ENCODE assay signal across 19 cellular contexts in the genomic region with DNA sequence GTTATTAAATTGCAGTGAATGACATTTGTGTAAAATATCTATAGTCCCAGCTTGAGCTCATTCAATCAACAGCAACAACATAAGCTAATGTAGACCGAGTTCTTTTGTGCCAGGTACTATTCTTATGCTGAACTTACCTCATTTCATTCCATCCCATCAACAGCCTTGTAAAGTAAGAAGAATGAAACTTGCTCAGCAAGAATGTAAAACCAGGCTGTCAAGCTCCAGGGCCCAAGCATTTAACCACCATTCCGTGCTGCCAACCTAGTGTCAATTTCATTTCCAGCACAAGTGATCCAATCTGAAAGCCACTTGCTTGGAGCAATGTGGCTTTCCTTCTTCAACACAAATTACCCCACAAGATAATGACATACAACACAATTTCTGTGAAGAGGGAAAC. TPM values are rescaled to one million over a fixed set of nuclear protein-coding genes. Genes with fewer than 3 reads are reported as not detected.
DNase-seq lines count a peak whose midpoint lies in the region; ATAC-seq, FAIRE-seq and TF ChIP-seq lines count a peak whose summit lies in the region.
"Had no signal": no experiment of that assay in that cellular context is flagged by ENCODE, and none has a peak within 500 bp of the region (broad histone marks: within the 10 kb centered on the region; RNA-seq: fewer than 3 reads in every experiment).

No MANE protein-coding gene starts in this region.

- no peaks in the 10 kb centered on the region for H4K20me1 ChIP-seq in GM23338 (replicated peaks; ENCODE audit: insufficient read depth)

- H3K79me2 ChIP-seq in GM23338 (replicated peaks; ENCODE audit: insufficient read depth), result no peaks in the 10 kb centered on the region

- H3K4me1 Mint-ChIP-seq in GM23338, result peaks cover 38% of the 10 kb centered on the region

- H3K27me3 Mint-ChIP-seq in GM23338 (ENCODE audit: insufficient read depth, low read depth, poor library complexity), result no peaks in the 10 kb centered on the region

- intact Hi-C loops in mucosa of descending colon (cut with DNase I, micrococcal nuclease), result no loop called here

- H3K4me1 ChIP-seq in GM23338 (ENCODE audit: insufficient read depth), result peaks cover 23% of the 10 kb centered on the region
- H3K4me1 ChIP-seq in mucosa of descending colon (ENCODE audit: low read depth), result no peaks in the 10 kb centered on the region
- H3K4me1 ChIP-seq: SJCRH30 had no signal

- no peaks in the 10 kb centered on the region for H3F3A ChIP-seq in GM23338 (replicated peaks; ENCODE audit: low read depth)

- FAIRE-seq in urothelium cell line (lab: Jason Lieb, UNC), result no peak

- TF ChIP-seq CTCF in GM23338 (conservative IDR thresholded peaks at IDR 0.05; ENCODE audit: low read depth in 2 of 2), result no peak
- TF ChIP-seq CTCF in LNCaP clone FGC (IDR thresholded peaks at IDR 0.05; ENCODE audit: control insufficient read depth, extremely low read depth, insufficient read depth), result no peak
- no peak for TF ChIP-seq CTCF in mucosa of descending colon (IDR thresholded peaks at IDR 0.05)

- no peak overlapping the region for H3K27ac ChIP-seq in GM23338 (ENCODE audit: low read depth)
- H3K27ac ChIP-seq: C4-2B, PC-9, SJCRH30 had no signal

- no peaks in the 10 kb centered on the region for H3K9me3 Mint-ChIP-seq in GM23338

- H3K36me3 Mint-ChIP-seq in GM23338 (ENCODE audit: low read depth), result no peaks in the 10 kb centered on the region

- no peak overlapping the region for H2AFZ ChIP-seq in GM23338
- H2AFZ ChIP-seq: PC-9 had no signal

- H3K9me3 ChIP-seq in mucosa of descending colon, result no peaks in the 10 kb centered on the region
- H3K9me3 ChIP-seq: SJCRH30 had no signal

- H3K4me3 ChIP-seq in GM23338, result no peak overlapping the region
- no peak overlapping the region for H3K4me3 ChIP-seq in LNCaP clone FGC (ENCODE audit: low read depth, low read length)
- H3K4me3 ChIP-seq in mucosa of descending colon, result no peak overlapping the region
- H3K4me3 ChIP-seq: PC-9, SJCRH30 had no signal

- H3K27ac Mint-ChIP-seq in GM23338, result 0 out of 2 replicates have a peak overlapping the region, but pooled peaks have one; percentile 27

- H3K4me3 Mint-ChIP-seq in GM23338, result peak overlapping the region; percentile 12; the same call in 1 of the 3 replicates

- H3K36me3 ChIP-seq in GM23338 (ENCODE audit: insufficient read depth), result no peaks in the 10 kb centered on the region
- H3K36me3 ChIP-seq in mucosa of descending colon (ENCODE audit: low read depth), result no peaks in the 10 kb centered on the region
- H3K36me3 ChIP-seq: SJCRH30 had no signal

- ATAC-seq in GM23338 (peak; percentile 99), esophagus mucosa (peak; percentile 20), mucosa of descending colon (no peak), GM21786 (IDR thresholded peaks at IDR 0.05; ENCODE audit: unreplicated experiment) (no peak), HG03521 (IDR thresholded peaks at IDR 0.05; ENCODE audit: unreplicated experiment) (no peak)

- peak; percentile 79 for DNase-seq in GM23338 (ENCODE audit: low spot score)
- DNase-seq in LNCaP clone FGC (ENCODE audit: low read depth), result peak; percentile 52
- DNase-seq in kidney tubule cell (ENCODE audit: low spot score), result peak; percentile 50
- no peak for DNase-seq in mucosa of descending colon
- DNase-seq in urothelium cell line (ENCODE audit: low spot score), result no peak
- DNase-seq: DMS 273 treated with DMSO at 0.1 percent for 48 hours, EL, IMR-90, NCI-H1930, NCI-H2171 treated with DMSO at 0.1 percent for 48 hours, NCI-H446 treated with DMSO at 0.1 percent for 48 hours, NCI-H748 treated with DMSO at 0.1 percent for 48 hours, PC-9, SJCRH30 had no signal

- no peaks in the 10 kb centered on the region for H3K27me3 ChIP-seq in GM23338 (ENCODE audit: insufficient read depth)
- H3K27me3 ChIP-seq: SJCRH30 had no signal

- H3K4me2 ChIP-seq in GM23338, result peak overlapping the region; percentile 24; the same call in 1 of the 2 replicates
- H3K4me2 ChIP-seq: PC-9 had no signal

- no peaks in the 10 kb centered on the region for H3K9me2 ChIP-seq in GM23338 (ENCODE audit: insufficient read depth)

TF ChIP-seq in GM23338, 12 proteins besides CTCF, POLR2A, EP300 and RAD21 (continues in another document):
- peak; percentile 58; the same call in 1 of the 2 replicates for TF ChIP-seq NANOG (IDR thresholded peaks at IDR 0.05; ENCODE audit: borderline replicate concordance)
- TF ChIP-seq, protein P1, sequence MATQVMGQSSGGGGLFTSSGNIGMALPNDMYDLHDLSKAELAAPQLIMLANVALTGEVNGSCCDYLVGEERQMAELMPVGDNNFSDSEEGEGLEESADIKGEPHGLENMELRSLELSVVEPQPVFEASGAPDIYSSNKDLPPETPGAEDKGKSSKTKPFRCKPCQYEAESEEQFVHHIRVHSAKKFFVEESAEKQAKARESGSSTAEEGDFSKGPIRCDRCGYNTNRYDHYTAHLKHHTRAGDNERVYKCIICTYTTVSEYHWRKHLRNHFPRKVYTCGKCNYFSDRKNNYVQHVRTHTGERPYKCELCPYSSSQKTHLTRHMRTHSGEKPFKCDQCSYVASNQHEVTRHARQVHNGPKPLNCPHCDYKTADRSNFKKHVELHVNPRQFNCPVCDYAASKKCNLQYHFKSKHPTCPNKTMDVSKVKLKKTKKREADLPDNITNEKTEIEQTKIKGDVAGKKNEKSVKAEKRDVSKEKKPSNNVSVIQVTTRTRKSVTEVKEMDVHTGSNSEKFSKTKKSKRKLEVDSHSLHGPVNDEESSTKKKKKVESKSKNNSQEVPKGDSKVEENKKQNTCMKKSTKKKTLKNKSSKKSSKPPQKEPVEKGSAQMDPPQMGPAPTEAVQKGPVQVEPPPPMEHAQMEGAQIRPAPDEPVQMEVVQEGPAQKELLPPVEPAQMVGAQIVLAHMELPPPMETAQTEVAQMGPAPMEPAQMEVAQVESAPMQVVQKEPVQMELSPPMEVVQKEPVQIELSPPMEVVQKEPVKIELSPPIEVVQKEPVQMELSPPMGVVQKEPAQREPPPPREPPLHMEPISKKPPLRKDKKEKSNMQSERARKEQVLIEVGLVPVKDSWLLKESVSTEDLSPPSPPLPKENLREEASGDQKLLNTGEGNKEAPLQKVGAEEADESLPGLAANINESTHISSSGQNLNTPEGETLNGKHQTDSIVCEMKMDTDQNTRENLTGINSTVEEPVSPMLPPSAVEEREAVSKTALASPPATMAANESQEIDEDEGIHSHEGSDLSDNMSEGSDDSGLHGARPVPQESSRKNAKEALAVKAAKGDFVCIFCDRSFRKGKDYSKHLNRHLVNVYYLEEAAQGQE (IDR thresholded peaks at IDR 0.05; ENCODE audit: unreplicated experiment), result no peak
- TF ChIP-seq JUNB (IDR thresholded peaks at IDR 0.05; ENCODE audit: unreplicated experiment), result no peak
- no peak for TF ChIP-seq ZNF331 (CRISPR knock-in tag; IDR thresholded peaks at IDR 0.05; ENCODE audit: low read depth)
- no peak for TF ChIP-seq ZNF114 (CRISPR knock-in tag; IDR thresholded peaks at IDR 0.05)
- no peak for TF ChIP-seq CREB1 (CRISPR knock-in tag; IDR thresholded peaks at IDR 0.05; ENCODE audit: low read depth)

RNA-seq across cellular contexts. Expression of gene RASSF6, which starts 36.6 kb away (rescaled TPM):
- 0.14 and 0.23 TPM in 2 replicates for total RNA-seq in GM23338 (2014; rRNA removed; shearing (Covaris generic))
- polyA plus RNA-seq in GM23338 (2016; fragmentation: Nextera tagmentation; extraction: Ambion mirVana), result 0.37 and 0.79 TPM in 2 replicates
- 1.8 TPM for total RNA-seq in esophagus mucosa
- total RNA-seq in mucosa of descending colon, result 10 to 100 TPM; 15.1 to 41.1 (median 27.1) TPM
- total RNA-seq: A673, IMR-90 had no signal
- polyA plus RNA-seq: IMR-90 had no signal

Comparison
In these comparisons a context has a peak if more than half of its experiments do, and no peak if none do; other contexts are left out.
1. ATAC-seq: peak in GM23338 (single experiment) and esophagus mucosa (single experiment); none in mucosa of descending colon (single experiment), GM21786 (single experiment) and HG03521 (single experiment).
2. DNase-seq: peak in GM23338 (single experiment), LNCaP clone FGC (single experiment) and kidney tubule cell (single experiment); none in mucosa of descending colon (0 of 3) and urothelium cell line (single experiment).